ENCODE assay signal across 27 cellular contexts in genomic region chr22:47697861-47698260, GRCh38.
A peak's percentile ranks its signal among the peaks of the same experiment; 100 is the strongest.
DNase-seq lines count a peak whose midpoint lies in the region; ATAC-seq, FAIRE-seq and TF ChIP-seq lines count a peak whose summit lies in the region.
"Had no signal": no experiment of that assay in that cellular context is flagged by ENCODE, and none has a peak within 500 bp of the region (broad histone marks: within the 10 kb centered on the region; RNA-seq: fewer than 3 reads in every experiment).

No MANE protein-coding gene starts in this region.

- no peak overlapping the region for H3K9ac ChIP-seq in HUES48 (ENCODE audit: low read depth, low read length)
- no peak overlapping the region for H3K9ac ChIP-seq in K562 (ENCODE audit: insufficient read depth in 1 of 2, low read depth in 2 of 2, low read length in 2 of 2)
- H3K9ac ChIP-seq in mesendoderm (ENCODE audit: low read length) = no peak overlapping the region
- H3K9ac ChIP-seq: BLaER1 had no signal

- 6% methylated on average over 1 of the region's 1 CpG for WGBS in K562 (ENCODE audit: insufficient coverage, low coverage, missing lambda C conversion rate)
- WGBS in mesendoderm (ENCODE audit: extremely low coverage, insufficient coverage, low lambda C conversion rate) = no CpG with 5 or more reads among the region's 1 CpG
- 45% methylated on average over 1 of the region's 1 CpG for WGBS in right lobe of liver (ENCODE audit: insufficient coverage, low coverage, low lambda C conversion rate, missing lambda C conversion rate)

- POLR2A ChIA-PET in K562 (lab: Yijun Ruan, JAX) = no interaction called here
- POLR2A ChIA-PET in naive thymus-derived CD4-positive, alpha-beta T cell (lab: Charles Lee) = no interaction called here

- H4K8ac ChIP-seq in mesendoderm (ENCODE audit: low read depth, low read length) = no peak overlapping the region

- H3K4me1 ChIP-seq in HUES48 (ENCODE audit: control insufficient read depth, insufficient read depth, low read length) = peaks cover 16% of the 10 kb centered on the region
- no peaks in the 10 kb centered on the region; a peak in 1 of 5 replicates for H3K4me1 ChIP-seq in K562 (replicated peaks in 1 of 2; ENCODE audit: control insufficient read depth in 2 of 2, insufficient read depth in 2 of 2, low read length in 2 of 2)
- H3K4me1 ChIP-seq in mesendoderm (ENCODE audit: control insufficient read depth, low read depth, low read length) = peaks cover 2% of the 10 kb centered on the region
- H3K4me1 ChIP-seq in naive thymus-derived CD4-positive, alpha-beta T cell (ENCODE audit: control insufficient read depth in 2 of 2, insufficient read depth in 2 of 2, low read length in 2 of 2) = no peaks in the 10 kb centered on the region
- no peaks in the 10 kb centered on the region for H3K4me1 ChIP-seq in right lobe of liver
- H3K4me1 ChIP-seq: BE2C, BLaER1 had no signal

- H2AK5ac ChIP-seq in mesendoderm (ENCODE audit: low read length) = no peak overlapping the region

- no peak overlapping the region for H3K56ac ChIP-seq in mesendoderm (ENCODE audit: low read length)

- H2AFZ ChIP-seq in K562 (ENCODE audit: low read depth, low read length) = no peak overlapping the region

- ATAC-seq in K562 (no peak), SK-N-SH treated with all-trans-retinoic acid at 6 μM for 48 hours (no peak), right lobe of liver (no peak)
- ATAC-seq in naive thymus-derived CD4-positive, alpha-beta T cell = no peak
- ATAC-seq: GM12878 had no signal

- intact Hi-C loops in K562 (cut with micrococcal nuclease) (no loop called here), right lobe of liver (cut with DNase I) (no loop called here)
- intact Hi-C loops in naive thymus-derived CD4-positive, alpha-beta T cell (cut with micrococcal nuclease) = no loop called here

- no peak overlapping the region for H3K4me3 Mint-ChIP-seq in naive thymus-derived CD4-positive, alpha-beta T cell
- H3K4me3 Mint-ChIP-seq: CD14-positive monocyte; CD4-positive, alpha-beta memory T cell; CD4-positive, CD25-positive, alpha-beta regulatory T cell; CD8-positive, alpha-beta memory T cell had no signal

- H3K79me1 ChIP-seq in mesendoderm (ENCODE audit: low read length) = no peaks in the 10 kb centered on the region

- H3K4me3 ChIP-seq in HUES48 (ENCODE audit: low read depth, low read length) (no peak overlapping the region), K562 (no peak overlapping the region), mesendoderm (ENCODE audit: low read length) (no peak overlapping the region), right lobe of liver (no peak overlapping the region)
- H3K4me3 ChIP-seq in naive thymus-derived CD4-positive, alpha-beta T cell (ENCODE audit: low read length) = no peak overlapping the region
- H3K4me3 ChIP-seq: BLaER1, GM12878 had no signal

- H2BK5ac ChIP-seq in mesendoderm (ENCODE audit: low read length) = peak overlapping the region; percentile 100

- H3K36me3 ChIP-seq in HUES48 (ENCODE audit: control insufficient read depth, insufficient read depth, low read length) (no peaks in the 10 kb centered on the region), K562 (ENCODE audit: control insufficient read depth, insufficient read depth, low read length) (0 out of 3 replicates have a peak, but pooled peaks cover 7% of the 10 kb centered on the region), mesendoderm (ENCODE audit: control insufficient read depth, insufficient read depth, low read length) (no peaks in the 10 kb centered on the region), right lobe of liver (no peaks in the 10 kb centered on the region)
- H3K36me3 ChIP-seq in naive thymus-derived CD4-positive, alpha-beta T cell (ENCODE audit: control insufficient read depth in 2 of 3, insufficient read depth in 3 of 3, low read length in 3 of 3) = no peaks in the 10 kb centered on the region
- H3K36me3 ChIP-seq: BE2C, BLaER1 had no signal

- no peak overlapping the region for H2BK120ac ChIP-seq in mesendoderm (ENCODE audit: low read depth, low read length)

- in situ Hi-C loops in K562 (cut with MboI) = no loop called here

- TF ChIP-seq POLR2A in K562 (conservative IDR thresholded peaks at IDR 0.05) (no peak), right lobe of liver (IDR thresholded peaks at IDR 0.05) (no peak)

- BruUV-seq in K562 (replicated peaks; lab: Mats Ljungman, UMichigan) = no TSS peak

- peaks cover 0 to 1% (median 0%) of the 10 kb centered on the region in 11 donors for H3K9me3 Mint-ChIP-seq in naive thymus-derived CD4-positive, alpha-beta T cell
- H3K9me3 Mint-ChIP-seq: CD4-positive, alpha-beta memory T cell; CD8-positive, alpha-beta memory T cell had no signal

- no peaks in the 10 kb centered on the region for H3K79me2 ChIP-seq in K562 (ENCODE audit: control insufficient read depth, insufficient read depth, low read length)
- no peaks in the 10 kb centered on the region for H3K79me2 ChIP-seq in mesendoderm (ENCODE audit: control insufficient read depth, insufficient read depth, low read length)

- H4K5ac ChIP-seq in mesendoderm (ENCODE audit: low read length) = peak overlapping the region; percentile 76

- no peaks in the 10 kb centered on the region for H3K9me1 ChIP-seq in K562 (ENCODE audit: control insufficient read depth, insufficient read depth, low read length)

- FAIRE-seq in K562 (lab: Jason Lieb, UNC) = peak; percentile 19
- FAIRE-seq: A204.1, GM12878, GM12892, GM18507 had no signal

- peaks cover 0 to 9% (median 3%) of the 10 kb centered on the region in 5 donors for H3K27me3 Mint-ChIP-seq in naive thymus-derived CD4-positive, alpha-beta T cell

- no peak overlapping the region for H3K4ac ChIP-seq in mesendoderm (ENCODE audit: low read depth, low read length)

- no peak overlapping the region for H2BK15ac ChIP-seq in mesendoderm (replicated peaks; ENCODE audit: low read depth)

- DNase-seq in K562 (ENCODE audit: extremely low read depth in 1 of 4, low spot score in 3 of 4) = no peak
- peak; percentile 94 for DNase-seq in mesendoderm
- DNase-seq in naive thymus-derived CD4-positive, alpha-beta T cell = no peak
- no peak for DNase-seq in right lobe of liver
- DNase-seq: 8988T; ACHN; BE2C; C1 segment of cervical spinal cord; CD4-positive, alpha-beta memory T cell; CD4-positive, CD25-positive, alpha-beta regulatory T cell; CD8-positive, alpha-beta memory T cell; COR-L47; DMS 273 treated with DMSO at 0.1 percent for 48 hours; DMS153; DMS53; DMS79; DND-41; EL; GDM1 had no signal

- no peaks in the 10 kb centered on the region for H3K27me3 ChIP-seq in HUES48 (ENCODE audit: control insufficient read depth, insufficient read depth, low read length)
- no peaks in the 10 kb centered on the region for H3K27me3 ChIP-seq in K562 (ENCODE audit: control insufficient read depth in 2 of 2, insufficient read depth in 2 of 2, low read length in 2 of 2)
- H3K27me3 ChIP-seq in mesendoderm (ENCODE audit: insufficient read depth, low read length, poor library complexity) = no peaks in the 10 kb centered on the region
- no peaks in the 10 kb centered on the region for H3K27me3 ChIP-seq in naive thymus-derived CD4-positive, alpha-beta T cell (ENCODE audit: control insufficient read depth in 2 of 2, insufficient read depth in 2 of 2, low read length in 2 of 2)
- H3K27me3 ChIP-seq in right lobe of liver = no peaks in the 10 kb centered on the region
- H3K27me3 ChIP-seq: BE2C, BLaER1 had no signal

- H4K20me1 ChIP-seq in K562 (replicated peaks; ENCODE audit: control insufficient read depth, insufficient read depth, low read length) = no peaks in the 10 kb centered on the region
- H4K20me1 ChIP-seq: BLaER1 had no signal

- H3K4me1 Mint-ChIP-seq in naive thymus-derived CD4-positive, alpha-beta T cell = peaks cover 0 to 4% (median 0%) of the 10 kb centered on the region in 7 donors
- H3K4me1 Mint-ChIP-seq: CD14-positive monocyte; CD8-positive, alpha-beta memory T cell had no signal

- no peak overlapping the region for H3K18ac ChIP-seq in mesendoderm (ENCODE audit: low read length)

- CTCF ChIA-PET in K562 (lab: Yijun Ruan, JAX; ENCODE audit: low intra/inter-chr PET ratio) = no interaction called here
- CTCF ChIA-PET in naive thymus-derived CD4-positive, alpha-beta T cell (lab: Charles Lee) = no interaction called here

- TF ChIP-seq CTCF in K562 (IDR thresholded peaks at IDR 0.05 in 2 of 3, conservative IDR thresholded peaks at IDR 0.05 in 1 of 3; ENCODE audit: insufficient read depth in 2 of 3, low read depth in 1 of 3, low read length in 3 of 3) = no peak
- TF ChIP-seq CTCF in right lobe of liver (IDR thresholded peaks at IDR 0.05) = no peak

- no peaks in the 10 kb centered on the region for H3K36me3 Mint-ChIP-seq in naive thymus-derived CD4-positive, alpha-beta T cell
- H3K36me3 Mint-ChIP-seq: CD14-positive monocyte; CD4-positive, alpha-beta memory T cell; CD4-positive, CD25-positive, alpha-beta regulatory T cell; CD8-positive, alpha-beta memory T cell had no signal

- no peak for TF ChIP-seq RAD21 in K562 (CRISPR knock-in tag; conservative IDR thresholded peaks at IDR 0.05 in 1 of 2, IDR thresholded peaks at IDR 0.05 in 1 of 2)

- H3K4me2 ChIP-seq in K562 (ENCODE audit: insufficient read depth, low read length) = no peak overlapping the region
- no peak overlapping the region for H3K4me2 ChIP-seq in mesendoderm (ENCODE audit: low read length)
- H3K4me2 ChIP-seq: BLaER1 had no signal

- H3K9me3 ChIP-seq in HUES48 (ENCODE audit: control insufficient read depth, insufficient read depth, low read length) = no peaks in the 10 kb centered on the region
- H3K9me3 ChIP-seq in K562 (replicated peaks; ENCODE audit: control insufficient read depth, insufficient read depth, low read depth, low read length) = no peaks in the 10 kb centered on the region
- H3K9me3 ChIP-seq in naive thymus-derived CD4-positive, alpha-beta T cell (ENCODE audit: control insufficient read depth in 2 of 3, low read length in 3 of 3) = no peaks in the 10 kb centered on the region
- no peaks in the 10 kb centered on the region for H3K9me3 ChIP-seq in right lobe of liver
- H3K9me3 ChIP-seq: BE2C, BLaER1 had no signal

- H3K23ac ChIP-seq in mesendoderm (ENCODE audit: low read length) = no peak overlapping the region

- TF ChIP-seq EP300 in K562 (IDR thresholded peaks at IDR 0.05; ENCODE audit: low read length) = no peak

- H3K27ac ChIP-seq in HUES48 (ENCODE audit: low read depth, low read length) = peak overlapping the region; percentile 10
- H3K27ac ChIP-seq in K562 (ENCODE audit: extremely low read depth, low read depth, low read length) = no peak overlapping the region
- peak overlapping the region; percentile 92 for H3K27ac ChIP-seq in mesendoderm (ENCODE audit: low read depth, low read length)
- H3K27ac ChIP-seq in naive thymus-derived CD4-positive, alpha-beta T cell (ENCODE audit: low read depth, low read length) = no peak overlapping the region
- no peak overlapping the region for H3K27ac ChIP-seq in right lobe of liver
- H3K27ac ChIP-seq: BLaER1 had no signal

- H3K27ac Mint-ChIP-seq in naive thymus-derived CD4-positive, alpha-beta T cell = no peak overlapping the region
- H3K27ac Mint-ChIP-seq: CD14-positive monocyte; CD4-positive, alpha-beta memory T cell; CD4-positive, CD25-positive, alpha-beta regulatory T cell; CD8-positive, alpha-beta memory T cell had no signal

TF ChIP-seq in K562, 482 proteins besides CTCF, POLR2A, EP300 and RAD21:
- peak; percentile 29; the same call in 1 of the 2 replicates for TF ChIP-seq CBFA2T3 (IDR thresholded peaks at IDR 0.05)
- TF ChIP-seq POLR2G (IDR thresholded peaks at IDR 0.05; ENCODE audit: low read depth, low read length) = no peak

TF ChIP-seq in SK-N-SH treated with all-trans-retinoic acid at 6 μM for 48 hours, 23 proteins besides CTCF, POLR2A, EP300 and RAD21 (continues in another document):
- TF ChIP-seq RARB (CRISPR knock-in tag; IDR thresholded peaks at IDR 0.05) (no peak), CSDC2 (CRISPR knock-in tag; IDR thresholded peaks at IDR 0.05) (no peak)

Comparison
In these comparisons a context has a peak if more than half of its experiments do, and no peak if none do; other contexts are left out.
1. H3K27ac ChIP-seq: peak in HUES48 (single experiment) and mesendoderm (single experiment); none in K562 (single experiment), naive thymus-derived CD4-positive, alpha-beta T cell (single experiment) and right lobe of liver (0 of 3).